In genomic region chr3:133574260-133574881, GRCh38 we compare ENCODE assay signal across 8 cellular contexts. TPM values are rescaled to one million over a fixed set of nuclear protein-coding genes. Genes with fewer than 3 reads are reported as not detected.
DNase-seq lines count a peak whose midpoint lies in the region; ATAC-seq, FAIRE-seq and TF ChIP-seq lines count a peak whose summit lies in the region.

No MANE protein-coding gene starts in this region.

- H3K4me1 ChIP-seq in SJSA1 (replicated peaks) (peaks cover 61% of the 10 kb centered on the region), iPS-15b (ENCODE audit: control insufficient read depth, insufficient read depth, low read length) (peaks cover 14% of the 10 kb centered on the region), small intestine (ENCODE audit: control insufficient read depth in 2 of 2, insufficient read depth in 1 of 2, low read depth in 1 of 2, low read length in 1 of 2) (peaks cover 3 to 10% of the 10 kb centered on the region in 2 donors)

- no peaks in the 10 kb centered on the region for H3K9me3 ChIP-seq in SJSA1 (replicated peaks)
- no peaks in the 10 kb centered on the region for H3K9me3 ChIP-seq in iPS-15b (ENCODE audit: control insufficient read depth, insufficient read depth, low read length)
- no peaks in the 10 kb centered on the region for H3K9me3 ChIP-seq in small intestine (ENCODE audit: control insufficient read depth, low read depth)

- peak overlapping the region; percentile 91 for H3K4me3 ChIP-seq in SJSA1
- H3K4me3 ChIP-seq in astrocyte of the cerebellum (ENCODE audit: low read depth, low read length), result peak overlapping the region; percentile 88
- H3K4me3 ChIP-seq in iPS-15b (ENCODE audit: low read depth, low read length), result peak overlapping the region; percentile 90
- peak overlapping the region; percentile 88 to 96 for H3K4me3 ChIP-seq in small intestine (ENCODE audit: low read depth in 1 of 2, low read length in 2 of 2)

- H3K36me3 ChIP-seq in SJSA1, result peaks cover 54% of the 10 kb centered on the region
- H3K36me3 ChIP-seq in iPS-15b (ENCODE audit: control insufficient read depth, insufficient read depth, low read length), result peaks cover 10% of the 10 kb centered on the region
- H3K36me3 ChIP-seq in small intestine (ENCODE audit: control insufficient read depth in 2 of 2, insufficient read depth in 2 of 2, low read length in 2 of 2), result peaks cover 3 to 9% of the 10 kb centered on the region in 2 donors

- ATAC-seq in HG02852 (IDR thresholded peaks at IDR 0.05; ENCODE audit: unreplicated experiment), result peak; percentile 30

- no peak for TF ChIP-seq CTCF in astrocyte of the cerebellum (IDR thresholded peaks at IDR 0.05; ENCODE audit: low read depth, low read length, missing control alignments)

- in situ Hi-C loops in astrocyte of the cerebellum (cut with HindIII; ENCODE audit: low sequenced_read_pairs), result no loop called here

- H3K9ac ChIP-seq in iPS-15b (ENCODE audit: low read depth, low read length), result peak overlapping the region; percentile 95

- H3K27ac ChIP-seq in SJSA1 (peak overlapping the region; percentile 79), small intestine (ENCODE audit: low read depth in 1 of 2, low read length in 1 of 2) (peak overlapping the region; percentile 95 to 99)

- FAIRE-seq in small intestine (lab: Jason Lieb, UNC), result no peak

- DNase-seq in SJSA1 (ENCODE audit: low read depth in 1 of 2, low spot score in 2 of 2), result peak; percentile 61 to 65
- DNase-seq in astrocyte of the cerebellum (ENCODE audit: low read depth), result no peak
- peak; percentile 77 for DNase-seq in small intestine
- no peak for DNase-seq in NCI-H1105 (lab: John Stamatoyannopoulos, UW)
- DNase-seq in SIG-M5 treated with dmso at 0.1 percent for 504 hours (lab: John Stamatoyannopoulos, UW; ENCODE audit: unreplicated experiment), result no peak

- 0 to 1% (median 0%) methylated on average over 25 to 54 of the region's 54 CpGs for WGBS in small intestine, 3 donors

- H3K27me3 ChIP-seq in SJSA1 (replicated peaks) (no peaks in the 10 kb centered on the region), iPS-15b (ENCODE audit: control insufficient read depth, insufficient read depth, low read length) (no peaks in the 10 kb centered on the region), small intestine (ENCODE audit: control insufficient read depth in 2 of 2, insufficient read depth in 2 of 2, low read length in 2 of 2) (no peaks in the 10 kb centered on the region)

- TF ChIP-seq POLR2A in GM15510 (IDR thresholded peaks at IDR 0.05; ENCODE audit: borderline replicate concordance, extremely low read depth, insufficient read length), result peak; percentile 66

RNA-seq across cellular contexts. Expression of gene CDV3, which starts 0.9 kb away (rescaled TPM):
- 119 and 134 TPM in 2 replicates for total RNA-seq in SJSA1 (2014; rRNA removed; shearing (Covaris generic))
- polyA plus RNA-seq in small intestine, result 10 to 100 TPM; 43.2 to 60.0 (median 59.0) TPM

Comparison
In these comparisons a context has a peak if more than half of its experiments do, and no peak if none do; other contexts are left out.
1. DNase-seq: peak in SJSA1 (2 of 2) and small intestine (single experiment); none in astrocyte of the cerebellum (single experiment), NCI-H1105 (single experiment) and SIG-M5 treated with dmso at 0.1 percent for 504 hours (single experiment).
2. Peak in every context shown above with its lines, with median percentiles within 50 percentile points of each other: H3K4me3 ChIP-seq.